ENCODE assay signal across 8 cellular contexts in the genomic region with DNA sequence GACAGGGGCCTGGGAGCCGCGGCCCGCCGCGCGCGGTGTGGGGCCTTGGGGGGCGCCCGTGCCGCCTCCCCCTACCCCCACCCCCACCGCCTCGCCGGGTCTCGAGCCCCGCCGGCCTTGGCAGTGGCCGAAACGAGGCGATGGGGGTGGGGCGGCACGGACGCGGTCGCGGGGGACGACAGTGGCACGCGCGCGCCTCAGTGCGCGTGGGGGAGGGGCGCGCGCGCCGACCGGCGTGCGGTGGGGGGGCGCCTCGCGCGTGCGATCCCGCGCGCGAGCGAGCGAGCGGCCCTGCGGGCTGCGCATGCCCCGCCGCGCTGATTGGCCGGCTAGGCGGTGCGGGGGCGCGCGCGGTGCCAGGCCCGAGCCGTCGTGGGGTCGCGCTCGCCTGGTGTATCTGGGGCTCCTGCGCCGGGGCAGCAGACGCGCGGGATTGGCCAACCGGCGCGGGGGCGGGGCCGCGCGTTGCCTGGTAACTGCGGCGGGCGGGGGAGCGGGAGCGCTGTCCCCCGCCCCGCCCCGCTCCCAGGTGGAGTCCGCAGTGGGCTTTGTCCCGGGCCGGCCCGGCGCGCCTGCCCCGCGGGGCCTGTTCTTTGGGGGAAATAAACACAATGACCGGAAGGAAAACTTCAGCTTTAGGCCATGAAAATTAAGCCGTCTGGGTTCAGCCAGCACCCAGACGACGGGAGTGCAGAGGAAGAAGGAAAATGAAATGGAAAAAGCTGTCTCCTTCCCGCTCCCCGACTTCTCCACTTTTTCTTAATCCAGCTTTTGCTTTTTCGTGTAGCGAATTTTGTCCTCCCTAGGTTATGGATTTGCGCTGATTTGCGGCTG. TPM values are rescaled to one million over a fixed set of nuclear protein-coding genes. Genes with fewer than 3 reads are reported as not detected.
A peak's percentile ranks its signal among the peaks of the same experiment; 100 is the strongest.
DNase-seq lines count a peak whose midpoint lies in the region; ATAC-seq and TF ChIP-seq lines count a peak whose summit lies in the region.

No MANE protein-coding gene starts in this region.

- peak overlapping the region; percentile 88 to 95 for H3K4me3 ChIP-seq in DND-41 (ENCODE audit: low read depth in 1 of 2, low read length in 2 of 2)
- peak overlapping the region; percentile 78 for H3K4me3 ChIP-seq in GM23248
- H3K4me3 ChIP-seq in fibroblast of mammary gland (ENCODE audit: control insufficient read depth, low read depth, low read length): peak overlapping the region; percentile 54

- no peaks in the 10 kb centered on the region for H3K9me2 ChIP-seq in GM23248 (ENCODE audit: insufficient read depth)

- intact Hi-C loops in natural killer cell (cut with micrococcal nuclease): no loop called here

- H3K4me1 Mint-ChIP-seq in natural killer cell: peaks cover 38 to 51% of the 10 kb centered on the region in 2 donors
- peaks cover 30 to 66% of the 10 kb centered on the region in 2 donors for H3K4me1 Mint-ChIP-seq in stimulated activated naive B cell treated with anti-CD40 and anti-IgM and Interleukin-4, amounts not matched to agents 10 μg/mL and 1 μg/mL and 100 μg/mL, for 72 hours

- H3K79me2 ChIP-seq in DND-41 (ENCODE audit: insufficient read depth, low read length): peaks cover 58% of the 10 kb centered on the region
- H3K79me2 ChIP-seq in GM23248 (ENCODE audit: insufficient read depth): peaks cover 53% of the 10 kb centered on the region

- POLR2A ChIA-PET in RWPE1 (lab: Yijun Ruan, JAX; ENCODE audit: low non-redundant PET): interaction anchor here (0.6 to 0.7 kb wide), 3 partner anchors 59 to 84 kb away, joined by 3 to 5 read pairs (median 3); no protein-coding TSS in a partner anchor

- H3K4me2 ChIP-seq in DND-41 (ENCODE audit: insufficient read depth, low read length) (peak overlapping the region; percentile 76), GM23248 (ENCODE audit: unreplicated experiment) (peak overlapping the region; percentile 81)

- H3K27me3 ChIP-seq in DND-41 (ENCODE audit: insufficient read depth, low read length, poor library complexity): no peaks in the 10 kb centered on the region
- H3K27me3 ChIP-seq in GM23248 (replicated peaks; ENCODE audit: insufficient read depth): no peaks in the 10 kb centered on the region

- H3K27me3 Mint-ChIP-seq in natural killer cell (ENCODE audit: low read depth in 2 of 2): no peaks in the 10 kb centered on the region
- no peaks in the 10 kb centered on the region for H3K27me3 Mint-ChIP-seq in stimulated activated naive B cell treated with anti-CD40 and anti-IgM and Interleukin-4, amounts not matched to agents 10 μg/mL and 1 μg/mL and 100 μg/mL, for 72 hours

- no peaks in the 10 kb centered on the region for H3K36me3 Mint-ChIP-seq in natural killer cell
- peaks cover 12 to 28% of the 10 kb centered on the region in 2 donors for H3K36me3 Mint-ChIP-seq in stimulated activated naive B cell treated with anti-CD40 and anti-IgM and Interleukin-4, amounts not matched to agents 10 μg/mL and 1 μg/mL and 100 μg/mL, for 72 hours

- DNase-seq in DND-41 (peak; percentile 93), GM23248 (peak; percentile 98), LHCN-M2 (ENCODE audit: low read depth) (peak; percentile 95), RWPE1 (ENCODE audit: low spot score) (peak; percentile 94), fibroblast of mammary gland (ENCODE audit: low read depth) (peak; percentile 85), natural killer cell (peak; percentile 87)
- peak; percentile 86 for DNase-seq in activated T-helper 9 cell treated with anti-CD3 and anti-CD28 coated beads, Interleukin-2, amount 50 U/mL, for 16 hours (ENCODE audit: low read depth)
- peak; percentile 90 for DNase-seq in stimulated activated naive B cell treated with anti-CD40 and anti-IgM and Interleukin-4, amounts not matched to agents 10 μg/mL and 1 μg/mL and 100 μg/mL, for 72 hours

- H3K4me3 Mint-ChIP-seq in natural killer cell: peak overlapping the region; percentile 94
- peak overlapping the region; percentile 88 to 96 for H3K4me3 Mint-ChIP-seq in stimulated activated naive B cell treated with anti-CD40 and anti-IgM and Interleukin-4, amounts not matched to agents 10 μg/mL and 1 μg/mL and 100 μg/mL, for 72 hours

- peak overlapping the region; percentile 86 to 95 for H3K27ac Mint-ChIP-seq in natural killer cell
- peak overlapping the region; percentile 98 for H3K27ac Mint-ChIP-seq in stimulated activated naive B cell treated with anti-CD40 and anti-IgM and Interleukin-4, amounts not matched to agents 10 μg/mL and 1 μg/mL and 100 μg/mL, for 72 hours

- H4K20me1 ChIP-seq in DND-41 (ENCODE audit: insufficient read depth, low read length) (peaks cover 48% of the 10 kb centered on the region), GM23248 (ENCODE audit: insufficient read depth) (peaks cover 6% of the 10 kb centered on the region; the same call in 1 of the 2 replicates)

- WGBS in GM23248 (ENCODE audit: low coverage in 1 of 2, low lambda C conversion rate in 2 of 2, missing lambda C conversion rate in 2 of 2), 2 experiments: 5 to 11% methylated on average over 18 to 40 of the region's 108 CpGs

- ATAC-seq in DND-41 (ENCODE audit: insufficient read depth, low read depth) (peak; percentile 77), natural killer cell (peak; percentile 69 to 88 (median 74))
- peak; percentile 56 to 67 for ATAC-seq in stimulated activated naive B cell treated with anti-CD40 and anti-IgM and Interleukin-4, amounts not matched to agents 10 μg/mL and 1 μg/mL and 100 μg/mL, for 72 hours (replicated peaks)

- peaks cover 33% of the 10 kb centered on the region for H3K36me3 ChIP-seq in DND-41 (ENCODE audit: insufficient read depth, low read length)
- no peaks in the 10 kb centered on the region for H3K36me3 ChIP-seq in GM23248 (ENCODE audit: low read depth)

- H3F3A ChIP-seq in GM23248 (ENCODE audit: insufficient read depth): peaks cover 38% of the 10 kb centered on the region

- H3K4me1 ChIP-seq in DND-41 (ENCODE audit: insufficient read depth, low read length) (peaks cover 40% of the 10 kb centered on the region), GM23248 (ENCODE audit: insufficient read depth) (peaks cover 38% of the 10 kb centered on the region)

- peak overlapping the region; percentile 100 for H3K9ac ChIP-seq in DND-41 (ENCODE audit: low read depth, low read length)
- peak overlapping the region; percentile 94 for H3K9ac ChIP-seq in GM23248

- TF ChIP-seq CTCF in DND-41 (IDR thresholded peaks at IDR 0.05; ENCODE audit: borderline replicate concordance, extremely low read depth, low read length, poor library complexity, severe bottlenecking) (no peak), RWPE1 (conservative IDR thresholded peaks at IDR 0.05; ENCODE audit: low read depth) (no peak), fibroblast of mammary gland (conservative IDR thresholded peaks at IDR 0.05; ENCODE audit: control insufficient read depth, insufficient read depth, low read depth, low read length) (no peak), natural killer cell (IDR thresholded peaks at IDR 0.05) (no peak)

- in situ Hi-C loops in GM23248 (cut with MboI): no loop called here

- H3K27ac ChIP-seq in DND-41 (ENCODE audit: low read length) (peak overlapping the region; percentile 99), GM23248 (peak overlapping the region; percentile 77), RWPE1 (peak overlapping the region; percentile 98)

- no peaks in the 10 kb centered on the region for H3K9me3 Mint-ChIP-seq in natural killer cell
- no peaks in the 10 kb centered on the region for H3K9me3 Mint-ChIP-seq in stimulated activated naive B cell treated with anti-CD40 and anti-IgM and Interleukin-4, amounts not matched to agents 10 μg/mL and 1 μg/mL and 100 μg/mL, for 72 hours

- CTCF ChIA-PET in RWPE1 (lab: Yijun Ruan, JAX): interaction anchor here (0.5 to 0.8 kb wide), 5 partner anchors 33 to 91 kb away, joined by 3 to 9 read pairs (median 6); no protein-coding TSS in a partner anchor

- H2AFZ ChIP-seq in DND-41 (ENCODE audit: low read depth, low read length) (peak overlapping the region; percentile 77), GM23248 (peak overlapping the region; percentile 43)

- H3K9me3 ChIP-seq in DND-41 (ENCODE audit: insufficient read depth, low read length, severe bottlenecking) (no peaks in the 10 kb centered on the region), GM23248 (ENCODE audit: low read depth) (no peaks in the 10 kb centered on the region)

RNA-seq across cellular contexts. Expression of a gene that starts 0.9 kb away (rescaled TPM):
- 76.0 and 80.2 TPM in 2 replicates for total RNA-seq in GM23248 (2014; rRNA removed; shearing (Covaris generic))
- polyA plus RNA-seq in GM23248 (2016; fragmentation: Nextera tagmentation; extraction: Ambion mirVana): 90.9 and 91.7 TPM in 2 replicates
- total RNA-seq in LHCN-M2 (2014; rRNA removed) (144 and 180 TPM in 2 replicates), natural killer cell (100 to 1,000 TPM; 153 to 222 (median 188) TPM)
- polyA plus RNA-seq in LHCN-M2 (2012): 76.2 TPM

Comparison
In these comparisons a context has a peak if more than half of its experiments do, and no peak if none do; other contexts are left out.
1. Peak in every context shown above with its lines: DNase-seq, ATAC-seq, H3K4me3 ChIP-seq and H3K27ac ChIP-seq.